8 cellular contexts compared by ENCODE assay signal in the genomic region with DNA sequence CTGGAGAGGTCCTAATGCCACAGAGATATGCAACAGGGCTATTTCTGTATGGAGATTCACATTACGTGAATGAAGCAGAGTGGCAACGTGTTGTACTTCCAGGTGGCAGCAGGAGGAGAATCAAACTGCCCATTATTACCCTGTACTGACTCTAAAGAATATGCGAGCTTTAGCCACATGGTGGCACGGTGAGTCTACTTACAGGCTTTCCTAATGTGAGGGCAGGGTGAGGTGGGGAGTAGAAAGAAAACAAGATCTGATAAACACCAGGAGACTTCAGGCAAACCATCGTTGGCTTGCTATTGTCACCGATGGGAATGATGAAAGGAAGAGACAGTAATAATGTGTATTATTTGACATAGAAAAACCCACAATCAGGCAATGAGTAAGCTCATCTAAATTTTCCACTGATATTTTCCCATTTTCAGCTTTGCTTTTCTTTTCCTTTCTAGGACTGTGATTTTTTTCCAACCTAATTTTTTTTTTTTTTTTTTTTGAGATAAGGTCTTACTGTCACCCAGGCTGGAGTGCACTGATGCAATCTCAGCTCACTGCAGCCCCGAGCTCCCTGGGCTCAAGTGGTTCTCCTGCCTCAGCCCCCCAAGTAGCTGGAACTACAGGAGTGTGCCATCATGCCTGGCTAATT.
DNase-seq lines count a peak whose midpoint lies in the region; ATAC-seq, FAIRE-seq and TF ChIP-seq lines count a peak whose summit lies in the region.

No MANE protein-coding gene starts in this region.

- no peaks in the 10 kb centered on the region for H3K36me3 ChIP-seq in osteoblast (ENCODE audit: insufficient read depth, low read length)

- no peaks in the 10 kb centered on the region for H3K4me1 ChIP-seq in osteoblast (ENCODE audit: insufficient read depth, low read length)

- no peaks in the 10 kb centered on the region for H3K27me3 ChIP-seq in osteoblast (ENCODE audit: insufficient read depth, low read length)

- ATAC-seq in GM21825 (IDR thresholded peaks at IDR 0.05; ENCODE audit: unreplicated experiment) = peak; percentile 93

- H3K4me2 ChIP-seq in osteoblast (ENCODE audit: insufficient read depth, low read length) = peak overlapping the region; percentile 63

- DNase-seq in ELR (ENCODE audit: low read depth) = peak; percentile 88
- peak; percentile 31 for DNase-seq in KG1 (lab: John Stamatoyannopoulos, UW)
- DNase-seq in RCC 7860 (ENCODE audit: low spot score) = peak; percentile 79
- DNase-seq in activated T-helper 1 cell treated with Interleukin-2 at 50 U/mL for 16 hours (ENCODE audit: low read depth) = peak; percentile 5
- peak; percentile 82 for DNase-seq in fibroblast of villous mesenchyme (ENCODE audit: low read depth)
- DNase-seq in osteoblast (ENCODE audit: insufficient read length, low spot score, missing footprints) = peak; percentile 83
- peak; percentile 70 for DNase-seq in urothelium cell line (ENCODE audit: low spot score)

- H3K4me3 ChIP-seq in fibroblast of villous mesenchyme (ENCODE audit: low read depth, low read length) = no peak overlapping the region
- H3K4me3 ChIP-seq in osteoblast (ENCODE audit: insufficient read depth, low read length) = peak overlapping the region; percentile 39

- H3K9me3 ChIP-seq in osteoblast (ENCODE audit: low read depth, low read length) = no peaks in the 10 kb centered on the region

- FAIRE-seq in RCC 7860 (lab: Jason Lieb, UNC) = peak; percentile 83
- peak; percentile 75 for FAIRE-seq in urothelium cell line (lab: Jason Lieb, UNC)

- no peaks in the 10 kb centered on the region for H4K20me1 ChIP-seq in osteoblast (ENCODE audit: insufficient read depth, low read length)

- TF ChIP-seq CTCF in fibroblast of villous mesenchyme (IDR thresholded peaks at IDR 0.05; ENCODE audit: insufficient read depth, low read depth, low read length) (peak; percentile 79), osteoblast (IDR thresholded peaks at IDR 0.05; ENCODE audit: extremely low read depth, low read depth, low read length) (peak; percentile 91)

- peak overlapping the region; percentile 63 for H2AFZ ChIP-seq in osteoblast (ENCODE audit: low read length)

- no peak overlapping the region for H3K27ac ChIP-seq in osteoblast (ENCODE audit: low read depth, low read length)

- no peaks in the 10 kb centered on the region for H3K79me2 ChIP-seq in osteoblast (ENCODE audit: insufficient read depth, low read length)

Comparison
In these comparisons a context has a peak if more than half of its experiments do, and no peak if none do; other contexts are left out.
1. DNase-seq: peak in every context shown above with its lines; median percentile 88 in ELR; 83 in osteoblast; 82 in fibroblast of villous mesenchyme; 79 in RCC 7860; 70 in urothelium cell line; 31 in KG1; 5 in activated T-helper 1 cell treated with Interleukin-2 at 50 U/mL for 16 hours.